Comparison of ENCODE assay signal across 1 cellular context in the genomic region with DNA sequence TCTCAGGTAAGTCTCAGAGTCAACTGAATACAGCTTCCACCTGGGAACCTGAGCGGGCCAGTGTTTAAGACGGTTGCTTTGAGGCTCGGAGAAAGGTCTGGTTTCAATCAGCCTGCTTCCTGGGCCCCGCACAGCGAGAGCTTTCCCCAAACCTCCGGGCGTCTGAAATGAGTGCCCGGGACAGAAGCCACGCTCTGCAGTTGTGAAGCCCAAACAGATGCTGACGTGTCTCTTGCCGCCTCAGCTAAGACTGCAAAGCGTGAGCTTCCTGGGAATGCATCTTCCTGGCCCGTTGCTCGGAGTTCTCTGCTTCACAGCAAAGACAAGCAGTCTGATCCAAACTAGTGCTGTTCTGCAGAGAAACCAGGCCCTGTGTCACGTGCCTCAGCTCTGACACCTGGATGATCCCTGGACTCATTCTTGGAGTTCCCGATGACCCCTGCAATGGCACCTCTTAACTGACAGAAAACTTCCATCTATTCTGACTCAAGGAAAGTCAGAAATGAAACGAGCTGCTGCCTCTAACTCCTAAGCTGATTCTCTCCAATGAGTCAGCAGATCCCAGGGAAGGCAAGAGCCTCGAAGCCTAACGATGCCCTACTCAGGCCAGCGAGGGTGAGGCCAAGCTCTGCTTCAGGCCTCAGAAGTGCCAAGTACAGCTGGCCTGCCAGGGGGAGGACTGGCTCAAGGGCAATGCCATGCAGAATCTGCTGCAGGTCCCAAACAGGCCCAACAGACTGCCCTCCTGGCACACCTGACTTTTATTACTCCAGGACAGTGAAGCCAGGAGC.
TF ChIP-seq lines count a peak whose summit lies in the region.

No MANE protein-coding gene starts in this region.

TF ChIP-seq in HepG2, 621 proteins besides CTCF, POLR2A, EP300 and RAD21:
- 0 out of 2 replicates have a peak, but pooled peaks have one; percentile 47 for TF ChIP-seq NFE2 (CRISPR knock-in tag; IDR thresholded peaks at IDR 0.05)
- TF ChIP-seq KLF11 (CRISPR knock-in tag; IDR thresholded peaks at IDR 0.05): no peak
- TF ChIP-seq BHLHE40 (IDR thresholded peaks at IDR 0.05; ENCODE audit: low read length): 0 out of 2 replicates have a peak, but pooled peaks have one; percentile 48
- peak; percentile 63 for TF ChIP-seq NFE2L2 (IDR thresholded peaks at IDR 0.05; ENCODE audit: low read length)
- TF ChIP-seq ZNF607 (CRISPR knock-in tag; IDR thresholded peaks at IDR 0.05; ENCODE audit: borderline replicate concordance): 0 out of 2 replicates have a peak, but pooled peaks have one; percentile 26
- TF ChIP-seq HMG20A (CRISPR knock-in tag; IDR thresholded peaks at IDR 0.05; ENCODE audit: borderline replicate concordance): no peak
- no peak for TF ChIP-seq NR0B2 (CRISPR knock-in tag; IDR thresholded peaks at IDR 0.05)
- TF ChIP-seq, protein P1, sequence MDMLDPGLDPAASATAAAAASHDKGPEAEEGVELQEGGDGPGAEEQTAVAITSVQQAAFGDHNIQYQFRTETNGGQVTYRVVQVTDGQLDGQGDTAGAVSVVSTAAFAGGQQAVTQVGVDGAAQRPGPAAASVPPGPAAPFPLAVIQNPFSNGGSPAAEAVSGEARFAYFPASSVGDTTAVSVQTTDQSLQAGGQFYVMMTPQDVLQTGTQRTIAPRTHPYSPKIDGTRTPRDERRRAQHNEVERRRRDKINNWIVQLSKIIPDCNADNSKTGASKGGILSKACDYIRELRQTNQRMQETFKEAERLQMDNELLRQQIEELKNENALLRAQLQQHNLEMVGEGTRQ (IDR thresholded peaks at IDR 0.05; ENCODE audit: low read depth, low read length): no peak
- TF ChIP-seq, protein P1 (CRISPR knock-in tag; IDR thresholded peaks at IDR 0.05; ENCODE audit: borderline replicate concordance): peak; percentile 55; the same call in 1 of the 2 replicates
- no peak for TF ChIP-seq RFX1 (IDR thresholded peaks at IDR 0.05)
- no peak for TF ChIP-seq NCOA2 (CRISPR knock-in tag; IDR thresholded peaks at IDR 0.05)
- no peak for TF ChIP-seq PCBP2 (optimal IDR thresholded peaks at IDR 0.05; ENCODE audit: low read depth, low read length, poor library complexity, severe bottlenecking)
- no peak for TF ChIP-seq ZFP1 (CRISPR knock-in tag; IDR thresholded peaks at IDR 0.05)
- TF ChIP-seq CCDC6 (CRISPR knock-in tag; IDR thresholded peaks at IDR 0.05): no peak
- TF ChIP-seq TEF (CRISPR knock-in tag; IDR thresholded peaks at IDR 0.05): no peak
- no peak for TF ChIP-seq NPAS2 (CRISPR knock-in tag; IDR thresholded peaks at IDR 0.05; ENCODE audit: borderline replicate concordance)
- TF ChIP-seq ZNF382 (CRISPR knock-in tag; IDR thresholded peaks at IDR 0.05; ENCODE audit: borderline replicate concordance): no peak
TF ChIP-seq in HepG2: peak in this region for 5.
